ENCODE assay signal across 10 cellular contexts in genomic region chr18:59923539-59924196, GRCh38. TPM values are rescaled to one million over a fixed set of nuclear protein-coding genes. Genes with fewer than 3 reads are reported as not detected.
DNase-seq lines count a peak whose midpoint lies in the region; ATAC-seq, FAIRE-seq and TF ChIP-seq lines count a peak whose summit lies in the region.
"Had no signal": no experiment of that assay in that cellular context is flagged by ENCODE, and none has a peak within 500 bp of the region (broad histone marks: within the 10 kb centered on the region; RNA-seq: fewer than 3 reads in every experiment).

No MANE protein-coding gene starts in this region.

- ATAC-seq in GM19467 (IDR thresholded peaks at IDR 0.05; ENCODE audit: unreplicated experiment) (peak; percentile 35), HG02973 (IDR thresholded peaks at IDR 0.05; ENCODE audit: unreplicated experiment) (peak; percentile 38)

- H3K79me2 ChIP-seq in OCI-LY3 (ENCODE audit: low read length): no peaks in the 10 kb centered on the region

- FAIRE-seq in GM12892 (lab: Jason Lieb, UNC) (no peak), H54 (lab: Jason Lieb, UNC) (no peak)

- TF ChIP-seq CTCF in OCI-LY3 (IDR thresholded peaks at IDR 0.05; ENCODE audit: low read depth, low read length): no peak

- H3K4me2 ChIP-seq in OCI-LY3 (ENCODE audit: low read length): peak overlapping the region; percentile 70

- TF ChIP-seq POLR2A in GM12892 (IDR thresholded peaks at IDR 0.05; ENCODE audit: low read depth, low read length) (0 out of 2 replicates have a peak, but pooled peaks have one; percentile 35), H54 (IDR thresholded peaks at IDR 0.05; ENCODE audit: low read depth, low read length) (no peak)

- H3K27ac ChIP-seq in OCI-LY3 (ENCODE audit: low read length): peak overlapping the region; percentile 73

- peak overlapping the region; percentile 46 for H3K4me3 ChIP-seq in OCI-LY3 (ENCODE audit: low read length)

- H3K4me1 ChIP-seq in OCI-LY3 (ENCODE audit: low read length): peaks cover 90% of the 10 kb centered on the region

- H3K36me3 ChIP-seq in OCI-LY3 (replicated peaks; ENCODE audit: low read depth, low read length): no peaks in the 10 kb centered on the region

- H4K20me1 ChIP-seq in OCI-LY3 (ENCODE audit: insufficient read depth, low read length): no peaks in the 10 kb centered on the region

- peak overlapping the region; percentile 69 for H2AFZ ChIP-seq in OCI-LY3 (ENCODE audit: low read depth, low read length)

- peak overlapping the region; percentile 55 for H3K9ac ChIP-seq in OCI-LY3 (ENCODE audit: low read length)

- no peak for DNase-seq in GM12892 (ENCODE audit: insufficient read length)
- no peak for DNase-seq in NAMALWA (ENCODE audit: low spot score)
- no peak for DNase-seq in NCI-H2196 (lab: John Stamatoyannopoulos, UW; ENCODE audit: unreplicated experiment)
- no peak for DNase-seq in cerebellar cortex (ENCODE audit: low spot score)
- DNase-seq in H54 (ENCODE audit: insufficient read length, low spot score): no peak
- DNase-seq: activated CD4-positive, CD25-positive, alpha-beta regulatory T cell; activated naive CD4-positive, alpha-beta T cell treated with Interleukin-2 at 50 U/mL for 16 hours had no signal

- H3K27me3 ChIP-seq in OCI-LY3 (ENCODE audit: low read depth, low read length): no peaks in the 10 kb centered on the region

- no peaks in the 10 kb centered on the region for H3K9me3 ChIP-seq in OCI-LY3 (ENCODE audit: insufficient read depth, low read length)

RNA-seq across cellular contexts. Expression of gene PMAIP1, which starts 23.9 kb away (rescaled TPM):
- polyA plus RNA-seq in GM12892 (2012; ENCODE audit: missing spikeins): 133 TPM
